ENCODE assay signal across 9 cellular contexts in genomic region chr2:148234143-148234542, GRCh38.
"Had no signal": no experiment of that assay in that cellular context is flagged by ENCODE, and none has a peak within 500 bp of the region (broad histone marks: within the 10 kb centered on the region; RNA-seq: fewer than 3 reads in every experiment).

No MANE protein-coding gene starts in this region.

- H3K27ac Mint-ChIP-seq: HFFc6, IgD-negative memory B cell had no signal

- DNase-seq: GM23248, GOT3, H7, HFFc6, KBM-7 had no signal

- H2AFZ ChIP-seq: GM23248 had no signal

- ATAC-seq: HCT116 had no signal

- H3K36me3 ChIP-seq: HAP-1 had no signal

- H3K9ac ChIP-seq: GM23248 had no signal

- H3K9me3 ChIP-seq: HAP-1 had no signal

- H3K4me3 Mint-ChIP-seq: HFFc6, IgD-negative memory B cell had no signal

- H3K27me3 Mint-ChIP-seq: IgD-negative memory B cell had no signal

- H3K4me1 ChIP-seq: HAP-1 had no signal

- H3K4me1 Mint-ChIP-seq: IgD-negative memory B cell had no signal

- H3K4me3 ChIP-seq: GM23248, HAP-1 had no signal

- H3K27ac ChIP-seq: GM23248 had no signal

- FAIRE-seq: HTR-8/SVneo had no signal
